Comparison of ENCODE assay signal across 8 cellular contexts in genomic region chr2:172102858-172103359, GRCh38. TPM values are rescaled to one million over a fixed set of nuclear protein-coding genes. Genes with fewer than 3 reads are reported as not detected.
A peak's percentile ranks its signal among the peaks of the same experiment; 100 is the strongest.
DNase-seq lines count a peak whose midpoint lies in the region; ATAC-seq, FAIRE-seq and TF ChIP-seq lines count a peak whose summit lies in the region.

DLX2 (minus strand) TSS chr2:172102900; CDS start chr2:172102538, 362 bp downstream.

- no peak for FAIRE-seq in frontal cortex (lab: Jason Lieb, UNC)

- H3K36me3 ChIP-seq in DOHH2 (ENCODE audit: control insufficient read depth, low read length) (no peaks in the 10 kb centered on the region), PC-3 (ENCODE audit: low read depth, low read length) (no peaks in the 10 kb centered on the region), urinary bladder (ENCODE audit: insufficient read depth) (no peaks in the 10 kb centered on the region)

- H3K4me2 ChIP-seq in DOHH2 (ENCODE audit: low read length): peak within 1 kb of the TSS; percentile 79
- H3K4me2 ChIP-seq in PC-3 (ENCODE audit: low read length): peak within 1 kb of the TSS; percentile 99

- TF ChIP-seq CTCF in DOHH2 (IDR thresholded peaks at IDR 0.05; ENCODE audit: low read depth, low read length, poor library complexity, severe bottlenecking) (no peak), PC-3 (conservative IDR thresholded peaks at IDR 0.05; ENCODE audit: low read depth, low read length) (no peak)

- no peak within 1 kb of the TSS for H3K27ac ChIP-seq in DOHH2 (ENCODE audit: low read depth, low read length)
- no peak within 1 kb of the TSS for H3K27ac ChIP-seq in PC-3 (ENCODE audit: low read length)
- no peak within 1 kb of the TSS for H3K27ac ChIP-seq in urinary bladder (ENCODE audit: low read depth)

- DNase-seq in HuH-7.5 (ENCODE audit: low spot score) (peak; percentile 97), PC-3 (peak; percentile 92), frontal cortex (ENCODE audit: low spot score in 2 of 2) (peak; percentile 77 to 79), nucleus accumbens (lab: John Stamatoyannopoulos, UW) (peak in 47 of 56 donors; percentile 21 to 86 (median 58))
- peak; percentile 39 for DNase-seq in activated T-helper 9 cell treated with anti-CD3 and anti-CD28 coated beads, Interleukin-2, amount 50 U/mL, for 16 hours (ENCODE audit: low read depth)

- H3K4me3 ChIP-seq in DOHH2 (ENCODE audit: low read length) (peak within 1 kb of the TSS; percentile 73), PC-3 (ENCODE audit: low read length) (peak within 1 kb of the TSS; percentile 78), urinary bladder (ENCODE audit: low read depth, low read length) (peak within 1 kb of the TSS; percentile 49)

- BruUV-seq in PC-3 (replicated peaks; lab: Mats Ljungman, UMichigan): no TSS peak

- H3K79me2 ChIP-seq in DOHH2 (ENCODE audit: control insufficient read depth, low read length) (no peaks in the 10 kb centered on the region), PC-3 (ENCODE audit: low read length) (no peaks in the 10 kb centered on the region)

- H4K20me1 ChIP-seq in DOHH2 (ENCODE audit: control insufficient read depth, insufficient read depth, low read depth, low read length) (peaks cover 8% of the 10 kb centered on the region; the same call in 1 of the 2 replicates), PC-3 (ENCODE audit: low read length) (no peaks in the 10 kb centered on the region)

- no peaks in the 10 kb centered on the region for H3K9me3 ChIP-seq in DOHH2 (ENCODE audit: control insufficient read depth, insufficient read depth, low read length)
- H3K9me3 ChIP-seq in PC-3 (ENCODE audit: low read length): no peaks in the 10 kb centered on the region

- POLR2A ChIA-PET in PC-3 (lab: Charles Lee; ENCODE audit: unreplicated experiment): no interaction called here

- intact Hi-C loops in PC-3 (cut with micrococcal nuclease): loop anchor here (1.0 to 5.0 kb wide), 6 partner anchors 146 to 531 kb away; partner anchors contain the start of gene HAT1

- peak within 1 kb of the TSS; percentile 41 for H3K9ac ChIP-seq in PC-3 (ENCODE audit: low read length)

- H3K9me2 ChIP-seq in DOHH2 (replicated peaks; ENCODE audit: control insufficient read depth, low read length) (no peaks in the 10 kb centered on the region), PC-3 (replicated peaks; ENCODE audit: low read length) (no peaks in the 10 kb centered on the region)

- WGBS in urinary bladder: under 1% methylated on average over 36 of the region's 36 CpGs

- ATAC-seq in GM21576 (IDR thresholded peaks at IDR 0.05; ENCODE audit: unreplicated experiment) (peak; percentile 70), PC-3 (peak; percentile 50)

- H3K4me1 ChIP-seq in DOHH2 (ENCODE audit: control insufficient read depth, low read length): peaks cover 53% of the 10 kb centered on the region
- peaks cover 28% of the 10 kb centered on the region for H3K4me1 ChIP-seq in PC-3 (ENCODE audit: insufficient read depth, low read length)
- peaks cover 3% of the 10 kb centered on the region for H3K4me1 ChIP-seq in urinary bladder (ENCODE audit: insufficient read depth)

- H3F3A ChIP-seq in DOHH2 (ENCODE audit: control insufficient read depth, insufficient read depth) (peaks cover 5% of the 10 kb centered on the region; the same call in 1 of the 2 replicates), PC-3 (ENCODE audit: low read length, unreplicated experiment) (peaks cover 6% of the 10 kb centered on the region)

- H3K27me3 ChIP-seq in DOHH2 (ENCODE audit: control insufficient read depth, low read length) (peaks cover 61% of the 10 kb centered on the region), PC-3 (ENCODE audit: low read length) (no peaks in the 10 kb centered on the region)

- CTCF ChIA-PET in PC-3 (lab: Charles Lee): interaction anchor here (0.7 kb wide), 1 partner anchor 70 kb away, joined by 3 read pairs; no protein-coding TSS in a partner anchor

- H2AFZ ChIP-seq in PC-3 (ENCODE audit: low read length): peak within 1 kb of the TSS; percentile 97

RNA-seq across cellular contexts. Expression of gene DLX2, which starts in this region (rescaled TPM):
- total RNA-seq in PC-3 (2014; rRNA removed) (0.29 and 1.4 TPM in 2 replicates), frontal cortex (2.9 TPM), urinary bladder (not detected)
- 0.08 TPM for polyA plus RNA-seq in urinary bladder

Comparison
In these comparisons a context has a peak if more than half of its experiments do, and no peak if none do; other contexts are left out.
1. DNase-seq: peak in every context shown above with its lines; median percentile 97 in HuH-7.5; 92 in PC-3; 78 in frontal cortex; 58 in nucleus accumbens; 39 in activated T-helper 9 cell treated with anti-CD3 and anti-CD28 coated beads, Interleukin-2, amount 50 U/mL, for 16 hours.